In the genomic region with DNA sequence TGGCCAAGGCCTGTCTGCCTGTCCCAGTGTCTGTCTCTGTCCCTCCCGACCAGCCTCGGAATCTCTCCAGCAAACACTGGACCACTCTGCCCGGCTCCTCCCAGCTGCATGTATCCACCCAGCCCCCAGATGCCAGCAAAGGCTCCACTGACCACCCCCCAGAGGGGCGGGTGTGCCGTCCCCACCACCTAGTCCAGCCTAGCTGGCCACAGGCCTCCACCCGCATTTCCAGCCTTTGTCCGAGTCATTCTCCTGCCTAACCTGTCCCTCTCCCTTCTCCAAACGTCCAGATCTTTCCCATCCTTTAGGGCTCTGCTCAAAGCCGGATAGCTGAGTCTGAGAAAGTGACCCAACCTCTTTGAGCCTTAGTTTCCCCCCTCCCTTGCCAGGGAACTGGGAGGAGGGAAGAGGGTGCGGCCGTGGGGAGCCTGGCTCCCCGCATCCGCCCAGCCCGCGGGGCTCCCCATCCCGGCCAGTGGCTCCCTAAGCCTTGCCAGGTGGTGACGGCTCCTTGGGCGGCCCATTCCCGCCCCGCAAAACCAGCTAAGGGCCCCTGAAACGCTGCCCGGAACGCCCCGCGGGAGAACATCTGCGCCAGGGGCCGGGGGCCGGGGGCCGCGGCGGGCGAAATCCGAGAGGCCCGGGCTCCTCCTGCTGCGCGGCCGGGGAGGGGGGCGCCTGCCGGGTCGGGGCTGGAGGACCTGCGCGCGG, we compare ENCODE assay signal across 13 cellular contexts. TPM values are rescaled to one million over a fixed set of nuclear protein-coding genes. Genes with fewer than 3 reads are reported as not detected.
DNase-seq lines count a peak whose midpoint lies in the region; FAIRE-seq and TF ChIP-seq lines count a peak whose summit lies in the region.
"Had no signal": no experiment of that assay in that cellular context is flagged by ENCODE, and none has a peak within 500 bp of the region (broad histone marks: within the 10 kb centered on the region; RNA-seq: fewer than 3 reads in every experiment).

No MANE protein-coding gene starts in this region.

- H3K27me3 ChIP-seq in H1 (replicated peaks in 1 of 4; ENCODE audit: control insufficient read depth in 3 of 4, extremely low read depth in 1 of 4, insufficient read depth in 3 of 4, low read length in 3 of 4): peaks cover 0 to 7% (median 4%) of the 10 kb centered on the region in 4 experiments; a peak in 4 of 7 replicates
- H3K27me3 ChIP-seq in neutrophil: peaks cover 68% of the 10 kb centered on the region

- H3K9ac ChIP-seq in ES-I3 (ENCODE audit: low read depth, low read length): peak overlapping the region; percentile 62; the same call in 1 of the 2 replicates
- no peak overlapping the region for H3K9ac ChIP-seq in H1 (replicated peaks in 1 of 4; ENCODE audit: extremely low read depth in 1 of 4, low read depth in 3 of 4, low read length in 3 of 4)

- no peak for TF ChIP-seq CTCF in H1 (IDR thresholded peaks at IDR 0.05; ENCODE audit: control extremely low read depth in 1 of 3, insufficient read depth in 1 of 3, low read depth in 1 of 3, low read length in 3 of 3)
- TF ChIP-seq CTCF in neutrophil (IDR thresholded peaks at IDR 0.05): no peak
- no peak for TF ChIP-seq CTCF in CD14-positive monocyte (IDR thresholded peaks at IDR 0.05)

- H4K91ac ChIP-seq in H1 (replicated peaks; ENCODE audit: insufficient read length, low read length): peak overlapping the region; percentile 68

- peak overlapping the region; percentile 15 for H4K5ac ChIP-seq in H1 (ENCODE audit: insufficient read length, low read depth, low read length)

- H3K27ac ChIP-seq in H1 (ENCODE audit: low read depth, low read length): no peak overlapping the region
- H3K27ac ChIP-seq in neutrophil: no peak overlapping the region

- H3K4me3 ChIP-seq in H1 (ENCODE audit: extremely low read depth in 1 of 4, insufficient read depth in 2 of 4, low read depth in 3 of 4, low read length in 4 of 4): peak overlapping the region; percentile 14 to 53 (median 18); a peak in 5 of 8 replicates
- peak overlapping the region; percentile 35 to 56 for H3K4me3 ChIP-seq in neutrophil (ENCODE audit: low read depth in 1 of 2, low read length in 1 of 2)

- no peak for TF ChIP-seq RAD21 in H1 (IDR thresholded peaks at IDR 0.05 in 1 of 2, conservative IDR thresholded peaks at IDR 0.05 in 1 of 2; ENCODE audit: low read depth in 2 of 2, low read length in 2 of 2)

- no peak overlapping the region for H2BK20ac ChIP-seq in H1 (ENCODE audit: low read length)

- peaks cover 46 to 69% (median 49%) of the 10 kb centered on the region in 3 donors for H3K27me3 Mint-ChIP-seq in CD14-positive monocyte (ENCODE audit: low read depth in 3 of 3)

- H2BK15ac ChIP-seq in H1 (ENCODE audit: low read length): peak overlapping the region; percentile 98

- no peak for FAIRE-seq in H1 (lab: Jason Lieb, UNC)
- FAIRE-seq: endothelial cell of umbilical vein had no signal

- H3K4me1 Mint-ChIP-seq in CD14-positive monocyte: peaks cover 20% of the 10 kb centered on the region

- H3K4me2 ChIP-seq in H1 (ENCODE audit: insufficient read depth in 1 of 2, low read depth in 2 of 2, low read length in 2 of 2): peak overlapping the region; percentile 72 to 77

- no peak overlapping the region for H2AK5ac ChIP-seq in H1 (ENCODE audit: low read depth, low read length)

- peaks cover 0 to 9% (median 4%) of the 10 kb centered on the region in 7 donors for H3K9me3 Mint-ChIP-seq in CD14-positive monocyte

- H3K27ac Mint-ChIP-seq in CD14-positive monocyte: no peak overlapping the region

- no peaks in the 10 kb centered on the region for H4K20me1 ChIP-seq in H1 (replicated peaks in 1 of 2; ENCODE audit: control insufficient read depth in 1 of 2, insufficient read depth in 2 of 2, low read length in 2 of 2)

- 21% methylated on average over 22 of the region's 43 CpGs; no CpG with 5 or more reads in 1 of the 2 experiments for WGBS in H1 (ENCODE audit: extremely low coverage in 1 of 2, insufficient coverage in 1 of 2, insufficient read length in 1 of 2, insufficient replicate concordance in 2 of 2, low coverage in 1 of 2, low lambda C conversion rate in 2 of 2, missing lambda C conversion rate in 1 of 2), 2 experiments

- TF ChIP-seq EP300 in H1 (IDR thresholded peaks at IDR 0.05; ENCODE audit: borderline replicate concordance in 1 of 2, low read depth in 2 of 2, low read length in 2 of 2): no peak

- H3K9me3 ChIP-seq in ES-I3 (ENCODE audit: control insufficient read depth, insufficient read depth, low read length) (no peaks in the 10 kb centered on the region), H1 (ENCODE audit: insufficient read depth in 2 of 2, low read depth in 1 of 2, low read length in 1 of 2) (no peaks in the 10 kb centered on the region), neutrophil (no peaks in the 10 kb centered on the region)

- H4K8ac ChIP-seq in H1 (ENCODE audit: extremely low read depth, insufficient read depth, low read length): peak overlapping the region; percentile 91

- H3K36me3 Mint-ChIP-seq in CD14-positive monocyte: peaks cover 7% of the 10 kb centered on the region in 2 donors

- peak overlapping the region in 1 of 2 donors; percentile 76 for H3K4me3 Mint-ChIP-seq in CD14-positive monocyte

- H2BK120ac ChIP-seq in H1 (replicated peaks; ENCODE audit: low read depth, low read length): peak overlapping the region; percentile 87

- H3K23me2 ChIP-seq in H1 (ENCODE audit: low read depth, low read length): peaks cover 6% of the 10 kb centered on the region; the same call in 1 of the 2 replicates

- H3K4me1 ChIP-seq in ES-I3 (ENCODE audit: insufficient read depth, low read length) (peaks cover 19% of the 10 kb centered on the region), H1 (replicated peaks in 1 of 4; ENCODE audit: control insufficient read depth in 3 of 4, insufficient read depth in 4 of 4, low read length in 3 of 4) (peaks cover 3 to 24% (median 14%) of the 10 kb centered on the region in 4 experiments), neutrophil (ENCODE audit: control insufficient read depth in 1 of 2, insufficient read depth in 1 of 2, low read depth in 1 of 2, low read length in 1 of 2) (peaks cover 11 to 14% of the 10 kb centered on the region in 2 experiments)

- intact Hi-C loops in CD14-positive monocyte (cut with micrococcal nuclease): no loop called here

- H3K56ac ChIP-seq in H1 (replicated peaks; ENCODE audit: insufficient read length, low read depth, low read length): no peak overlapping the region

- CTCF ChIA-PET in H1 (lab: Charles Lee; ENCODE audit: partially characterized antibody): interaction anchor here (0.6 to 1.7 kb wide), 4 partner anchors 36 to 152 kb away, joined by 3 to 5 read pairs (median 3); no protein-coding TSS in a partner anchor

- H2AFZ ChIP-seq in H1 (ENCODE audit: low read length): peak overlapping the region; percentile 84

- peak overlapping the region; percentile 83 for H3K18ac ChIP-seq in H1 (ENCODE audit: extremely low read depth, low read length)

- no peak overlapping the region for H2BK12ac ChIP-seq in H1 (ENCODE audit: low read depth, low read length)

- POLR2A ChIA-PET in H1 (lab: Charles Lee; ENCODE audit: partially characterized antibody): interaction anchor here (0.7 to 8.5 kb wide), 4 partner anchors 11 to 60 kb away, joined by 3 to 50 read pairs (median 4); no protein-coding TSS in a partner anchor

- no peaks in the 10 kb centered on the region for H3K79me1 ChIP-seq in H1 (ENCODE audit: low read depth, low read length)

- H3K36me3 ChIP-seq in ES-I3 (ENCODE audit: insufficient read depth, low read length) (no peaks in the 10 kb centered on the region), H1 (ENCODE audit: control insufficient read depth in 2 of 4, insufficient read depth in 4 of 4, low read length in 3 of 4) (no peaks in the 10 kb centered on the region), neutrophil (no peaks in the 10 kb centered on the region)

- TF ChIP-seq POLR2A in H1 (IDR thresholded peaks at IDR 0.05; ENCODE audit: control extremely low read depth in 1 of 2, low read depth in 2 of 2, low read length in 2 of 2): no peak

- no peaks in the 10 kb centered on the region for H3K79me2 ChIP-seq in H1 (ENCODE audit: control insufficient read depth in 1 of 2, insufficient read depth in 2 of 2, low read length in 2 of 2)

- in situ Hi-C loops in G401 (cut with HindIII; ENCODE audit: low sequenced_read_pairs): no loop called here

- H2BK5ac ChIP-seq in H1 (ENCODE audit: low read depth, low read length): peak overlapping the region; percentile 77; the same call in 1 of the 2 replicates

- no peak overlapping the region for H3K23ac ChIP-seq in H1 (ENCODE audit: insufficient read length)

- DNase-seq in NCI-H2171 (lab: John Stamatoyannopoulos, UW): peak; percentile 66
- DNase-seq in H1 (ENCODE audit: low read depth in 1 of 2, low spot score in 2 of 2): peak in 1 of 2 experiments; percentile 70
- no peak for DNase-seq in G401 (ENCODE audit: low spot score)
- no peak for DNase-seq in T1000 (lab: John Stamatoyannopoulos, UW)
- DNase-seq in CD14-positive monocyte (ENCODE audit: low spot score): no peak
- DNase-seq in AML-193 (lab: John Stamatoyannopoulos, UW): no peak
- DNase-seq: Calu3; NCI-H345; nucleus accumbens; stimulated activated CD4-positive, alpha-beta T cell treated with anti-CD3 and anti-CD28 coated beads, Interleukin-2, amount 100 ng/mL, for 48 hours had no signal

- H3K14ac ChIP-seq in H1 (ENCODE audit: insufficient read length): no peak overlapping the region

- H3K4ac ChIP-seq in H1 (replicated peaks; ENCODE audit: insufficient read length, low read depth, low read length): peak overlapping the region; percentile 78

RNA-seq across cellular contexts. Expression of a gene that starts 34.6 kb away (rescaled TPM):
- 35.0 and 37.0 TPM in 2 replicates for total RNA-seq in H1 (2021; fragmentation: NEBNext Ultra II Directional; extraction: Animal tissue kit (Norgen Biotek cat#: 25700))
- polyA plus RNA-seq in H1 (2011; rRNA removed) (41.8 and 47.5 TPM in 2 replicates), CD14-positive monocyte (under 1 TPM; 0.43 to 0.83 TPM)
- 59.7 TPM for polyA plus RNA-seq in H1 (2011; cell fraction: cytosol; rRNA removed)
- polyA plus RNA-seq in H1 (2011; cell fraction: nucleus; rRNA removed): 105 TPM
- polyA plus RNA-seq in H1 (2012, experiment 1 of 2): 16.8 to 27.7 TPM (median 25.7 TPM) in 4 replicates
- polyA plus RNA-seq in H1 (2012, experiment 2 of 2): 11.8 TPM
- 20.3 TPM for polyA plus RNA-seq in H1 (2013, experiment 1 of 2)
- polyA plus RNA-seq in H1 (2013, experiment 2 of 2): 18.9 TPM
- polyA minus RNA-seq in H1 (2011; rRNA and poly(A)+ RNA removed): 7.0 and 8.6 TPM in 2 replicates
- polyA minus RNA-seq in H1 (2011; cell fraction: cytosol; rRNA and poly(A)+ RNA removed): 22.1 TPM
- polyA minus RNA-seq in H1 (2011; cell fraction: nucleus; rRNA and poly(A)+ RNA removed): 26.5 TPM
- 19.9 and 30.6 TPM in 2 replicates for total RNA-seq in G401 (2014; rRNA removed; shearing (Covaris generic))

RNA-seq across cellular contexts. Expression of a gene that starts 48.3 kb away (rescaled TPM):
- total RNA-seq in H1 (2021; fragmentation: NEBNext Ultra II Directional; extraction: Animal tissue kit (Norgen Biotek cat#: 25700)): 23.1 and 26.3 TPM in 2 replicates
- polyA plus RNA-seq in H1 (2011; rRNA removed) (8.6 and 12.3 TPM in 2 replicates), CD14-positive monocyte (1 to 10 TPM; 2.1 to 2.3 TPM)
- polyA plus RNA-seq in H1 (2011; cell fraction: cytosol; rRNA removed): 9.7 TPM
- 8.9 TPM for polyA plus RNA-seq in H1 (2011; cell fraction: nucleus; rRNA removed)
- polyA plus RNA-seq in H1 (2012, experiment 1 of 2): 10.0 to 14.7 TPM (median 12.8 TPM) in 4 replicates
- polyA plus RNA-seq in H1 (2012, experiment 2 of 2): 2.3 TPM
- 11.1 TPM for polyA plus RNA-seq in H1 (2013, experiment 1 of 2)
- 11.7 TPM for polyA plus RNA-seq in H1 (2013, experiment 2 of 2)
- 18.2 and 19.2 TPM in 2 replicates for polyA minus RNA-seq in H1 (2011; rRNA and poly(A)+ RNA removed)
- polyA minus RNA-seq in H1 (2011; cell fraction: cytosol; rRNA and poly(A)+ RNA removed): 14.6 TPM
- 19.4 TPM for polyA minus RNA-seq in H1 (2011; cell fraction: nucleus; rRNA and poly(A)+ RNA removed)
- total RNA-seq in G401 (2014; rRNA removed; shearing (Covaris generic)): 19.0 and 29.0 TPM in 2 replicates
